Comparison of ENCODE assay signal across 13 cellular contexts in genomic region chr6:67336014-67336413, GRCh38.
DNase-seq lines count a peak whose midpoint lies in the region; ATAC-seq and TF ChIP-seq lines count a peak whose summit lies in the region.
"Had no signal": no experiment of that assay in that cellular context is flagged by ENCODE, and none has a peak within 500 bp of the region (broad histone marks: within the 10 kb centered on the region; RNA-seq: fewer than 3 reads in every experiment).

No MANE protein-coding gene starts in this region.

- H3K9ac ChIP-seq in SU-DHL-6 (ENCODE audit: low read length), result no peak overlapping the region

- no peaks in the 10 kb centered on the region for H3K36me3 Mint-ChIP-seq in stimulated activated naive B cell treated with anti-CD40 and anti-IgM and Interleukin-4, amounts not matched to agents 10 μg/mL and 1 μg/mL and 100 μg/mL, for 72 hours

- H3K4me1 Mint-ChIP-seq in stimulated activated naive B cell treated with anti-CD40 and anti-IgM and Interleukin-4, amounts not matched to agents 10 μg/mL and 1 μg/mL and 100 μg/mL, for 72 hours, result no peaks in the 10 kb centered on the region

- H3K4me3 ChIP-seq in SU-DHL-6 (ENCODE audit: insufficient read depth, low read length, poor library complexity, severe bottlenecking) (no peak overlapping the region), astrocyte of the spinal cord (ENCODE audit: low read depth, low read length) (no peak overlapping the region), transverse colon (no peak overlapping the region)
- H3K4me3 ChIP-seq: HAP-1 had no signal

- TF ChIP-seq POLR2A in transverse colon (IDR thresholded peaks at IDR 0.05), result no peak

- H2AFZ ChIP-seq in SU-DHL-6 (ENCODE audit: low read depth, low read length, severe bottlenecking), result peak overlapping the region; percentile 16

- DNase-seq in astrocyte of the spinal cord (ENCODE audit: low read depth, low spot score) (peak; percentile 46), iris pigment epithelial cell (ENCODE audit: low read depth) (peak; percentile 14), transverse colon (no peak), DMS79 (lab: John Stamatoyannopoulos, UW) (no peak)
- no peak for DNase-seq in stimulated activated naive B cell treated with anti-CD40 and anti-IgM and Interleukin-4, amounts not matched to agents 10 μg/mL and 1 μg/mL and 100 μg/mL, for 72 hours
- DNase-seq: ACHN; Caco-2; CD4-positive, alpha-beta T cell; GDM1 had no signal

- H3K27me3 ChIP-seq in SU-DHL-6 (ENCODE audit: low read length) (no peaks in the 10 kb centered on the region), transverse colon (no peaks in the 10 kb centered on the region)

- no peak for TF ChIP-seq EP300 in transverse colon (IDR thresholded peaks at IDR 0.05; ENCODE audit: low read depth)

- no peaks in the 10 kb centered on the region for H3K9me2 ChIP-seq in SU-DHL-6 (replicated peaks; ENCODE audit: insufficient read depth, low read length)

- intact Hi-C loops in transverse colon (cut with DNase I; ENCODE audit: low total_unique reads), result no loop called here

- H3K79me2 ChIP-seq in SU-DHL-6 (ENCODE audit: insufficient read depth, low read length), result no peaks in the 10 kb centered on the region

- H3K27me3 Mint-ChIP-seq in stimulated activated naive B cell treated with anti-CD40 and anti-IgM and Interleukin-4, amounts not matched to agents 10 μg/mL and 1 μg/mL and 100 μg/mL, for 72 hours, result no peaks in the 10 kb centered on the region
- H3K27me3 Mint-ChIP-seq: CD4-positive, alpha-beta T cell had no signal

- no peaks in the 10 kb centered on the region for H3F3A ChIP-seq in SU-DHL-6 (ENCODE audit: insufficient read depth)

- TF ChIP-seq CTCF in SU-DHL-6 (IDR thresholded peaks at IDR 0.05; ENCODE audit: insufficient read depth, low read length, poor library complexity, severe bottlenecking) (no peak), astrocyte of the spinal cord (IDR thresholded peaks at IDR 0.05; ENCODE audit: low read depth, low read length) (no peak), transverse colon (IDR thresholded peaks at IDR 0.05) (no peak)

- H4K20me1 ChIP-seq in SU-DHL-6 (ENCODE audit: low read depth, low read length), result no peaks in the 10 kb centered on the region

- H3K27ac ChIP-seq in SU-DHL-6 (ENCODE audit: low read depth, low read length) (no peak overlapping the region), transverse colon (no peak overlapping the region)
- H3K27ac ChIP-seq: C4-2B, HL-60 had no signal

- in situ Hi-C loops in astrocyte of the spinal cord (cut with HindIII; ENCODE audit: low sequenced_read_pairs), result no loop called here
- in situ Hi-C loops in transverse colon (cut with MboI; ENCODE audit: low pct_ligation_motif_present in 1 of 4, low pct_unique_long_range_greater_than_20kb in 1 of 4, low sequenced_read_pairs in 3 of 4), result no loop called here

- no peaks in the 10 kb centered on the region for H3K4me1 ChIP-seq in transverse colon
- H3K4me1 ChIP-seq: Caco-2, HAP-1 had no signal

- no peak overlapping the region for H3K27ac Mint-ChIP-seq in stimulated activated naive B cell treated with anti-CD40 and anti-IgM and Interleukin-4, amounts not matched to agents 10 μg/mL and 1 μg/mL and 100 μg/mL, for 72 hours
- H3K27ac Mint-ChIP-seq: CD4-positive, alpha-beta T cell had no signal

- peaks cover 2 to 4% of the 10 kb centered on the region in 2 donors for H3K9me3 Mint-ChIP-seq in stimulated activated naive B cell treated with anti-CD40 and anti-IgM and Interleukin-4, amounts not matched to agents 10 μg/mL and 1 μg/mL and 100 μg/mL, for 72 hours

- WGBS in transverse colon (ENCODE audit: low coverage in 1 of 2), 2 donors, result 67 to 85% methylated on average over 3 of the region's 3 CpGs

- no peak overlapping the region for H3K4me3 Mint-ChIP-seq in stimulated activated naive B cell treated with anti-CD40 and anti-IgM and Interleukin-4, amounts not matched to agents 10 μg/mL and 1 μg/mL and 100 μg/mL, for 72 hours
- H3K4me3 Mint-ChIP-seq: CD4-positive, alpha-beta T cell had no signal

- H3K9me3 ChIP-seq in SU-DHL-6 (ENCODE audit: insufficient read depth, low read length) (no peaks in the 10 kb centered on the region), transverse colon (no peaks in the 10 kb centered on the region)
- H3K9me3 ChIP-seq: Caco-2, HAP-1 had no signal

- H3K36me3 ChIP-seq in SU-DHL-6 (ENCODE audit: low read length) (no peaks in the 10 kb centered on the region), transverse colon (no peaks in the 10 kb centered on the region)
- H3K36me3 ChIP-seq: HAP-1 had no signal

- H3K4me2 ChIP-seq in SU-DHL-6 (ENCODE audit: low read depth, low read length, poor library complexity, severe bottlenecking), result no peak overlapping the region

- no peak for ATAC-seq in stimulated activated naive B cell treated with anti-CD40 and anti-IgM and Interleukin-4, amounts not matched to agents 10 μg/mL and 1 μg/mL and 100 μg/mL, for 72 hours (replicated peaks)

Comparison
In these comparisons a context has a peak if more than half of its experiments do, and no peak if none do; other contexts are left out.
1. DNase-seq: peak in astrocyte of the spinal cord (single experiment) and iris pigment epithelial cell (single experiment); none in transverse colon (single experiment), stimulated activated naive B cell treated with anti-CD40 and anti-IgM and Interleukin-4, amounts not matched to agents 10 μg/mL and 1 μg/mL and 100 μg/mL, for 72 hours (single experiment) and DMS79 (single experiment).